ENCODE assay signal across 11 cellular contexts in genomic region chr14:103418508-103418818, GRCh38. TPM values are rescaled to one million over a fixed set of nuclear protein-coding genes. Genes with fewer than 3 reads are reported as not detected.
DNase-seq lines count a peak whose midpoint lies in the region; ATAC-seq, FAIRE-seq and TF ChIP-seq lines count a peak whose summit lies in the region.
"Had no signal": no experiment of that assay in that cellular context is flagged by ENCODE, and none has a peak within 500 bp of the region (broad histone marks: within the 10 kb centered on the region; RNA-seq: fewer than 3 reads in every experiment).

No MANE protein-coding gene starts in this region.

- intact Hi-C loops in Right ventricle myocardium superior (cut with DNase I) = no loop called here
- intact Hi-C loops in cardiac septum (cut with DNase I) = no loop called here
- intact Hi-C loops in PC-9 (cut with micrococcal nuclease; ENCODE audit: unreplicated experiment) = no loop called here

- no peaks in the 10 kb centered on the region for H3K9me2 ChIP-seq in PC-9 (ENCODE audit: insufficient read depth)

- no TSS peak for BruUV-seq in PC-9 (replicated peaks; lab: Mats Ljungman, UMichigan)

- peaks cover 75% of the 10 kb centered on the region for H3F3A ChIP-seq in PC-9 (ENCODE audit: insufficient read depth, low read depth)

- peaks cover 28% of the 10 kb centered on the region for H3K36me3 ChIP-seq in PC-9 (ENCODE audit: low read depth)

- H3K79me2 ChIP-seq in PC-9 (ENCODE audit: low read depth) = peaks cover 98% of the 10 kb centered on the region

- H3K4me2 ChIP-seq in PC-9 = no peak overlapping the region

- H3K9me3 ChIP-seq in PC-9 (ENCODE audit: insufficient read depth, low read depth) = no peaks in the 10 kb centered on the region

- ATAC-seq in Right ventricle myocardium superior (ENCODE audit: poor library complexity) (peak; percentile 12), HG03039 (IDR thresholded peaks at IDR 0.05; ENCODE audit: unreplicated experiment) (no peak)

- no peak overlapping the region for H3K4me3 ChIP-seq in PC-9
- H3K4me3 ChIP-seq: coronary artery had no signal

- TF ChIP-seq CTCF in PC-9 (conservative IDR thresholded peaks at IDR 0.05) = no peak

- H3K4me1 ChIP-seq in PC-9 (replicated peaks; ENCODE audit: insufficient read depth) = peaks cover 36% of the 10 kb centered on the region

- POLR2A ChIA-PET in PC-9 (lab: Charles Lee; ENCODE audit: unreplicated experiment) = no interaction called here

- no peak overlapping the region for H2AFZ ChIP-seq in PC-9

- CTCF ChIA-PET in PC-9 (lab: Charles Lee) = interaction anchor here (0.5 kb wide), 1 partner anchor 16 kb away, joined by 8 read pairs; no protein-coding TSS in a partner anchor

- no peak for DNase-seq in Right ventricle myocardium superior
- DNase-seq in cardiac septum (ENCODE audit: low spot score) = no peak
- DNase-seq in PC-9 = no peak
- DNase-seq in epithelial cell of prostate (ENCODE audit: low read depth, low spot score) = no peak
- no peak for DNase-seq in ecto neural progenitor cell (ENCODE audit: low spot score)
- no peak for DNase-seq in GM12892 (ENCODE audit: insufficient read length)
- DNase-seq: COR-L47 had no signal

- H4K20me1 ChIP-seq in PC-9 (ENCODE audit: insufficient read depth) = peaks cover 88% of the 10 kb centered on the region

- H3K27me3 ChIP-seq in PC-9 (ENCODE audit: insufficient read depth, low read depth) = no peaks in the 10 kb centered on the region

- H3K27ac ChIP-seq in PC-9 = peak overlapping the region; percentile 7
- H3K27ac ChIP-seq in epithelial cell of prostate = peak overlapping the region; percentile 25
- peak overlapping the region; percentile 78 for H3K27ac ChIP-seq in temporal lobe (ENCODE audit: low read depth, low read length)

- no peak for TF ChIP-seq POLR2A in GM12892 (IDR thresholded peaks at IDR 0.05; ENCODE audit: low read depth, low read length)

- no peak for FAIRE-seq in GM12892 (lab: Jason Lieb, UNC)
- FAIRE-seq: TTC549 had no signal

RNA-seq across cellular contexts. Expression of gene MARK3, which starts 33.2 kb away (rescaled TPM):
- total RNA-seq in Right ventricle myocardium superior (137 TPM), cardiac septum (69.4 TPM), PC-9 (2021) (189 and 191 TPM in 2 replicates), temporal lobe (94.7 TPM)
- polyA plus RNA-seq in GM12892 (2012; ENCODE audit: missing spikeins) = 43.0 TPM

Comparison
In these comparisons a context has a peak if more than half of its experiments do, and no peak if none do; other contexts are left out.
1. H3K27ac ChIP-seq: peak in every context shown above with its lines; median percentile 78 in temporal lobe; 25 in epithelial cell of prostate; 7 in PC-9.